25 cellular contexts compared by ENCODE assay signal in genomic region chr14:79791055-79791732, GRCh38.
"Had no signal": no experiment of that assay in that cellular context is flagged by ENCODE, and none has a peak within 500 bp of the region (broad histone marks: within the 10 kb centered on the region; RNA-seq: fewer than 3 reads in every experiment).

No MANE protein-coding gene starts in this region.

- ATAC-seq: activated CD8-positive, alpha-beta memory T cell treated with anti-CD3 and anti-CD28 coated beads, Interleukin-2, amount 10 ng/mL, durations not matched to agents 7 days and 5 days; PC-3; T-cell had no signal

- DNase-seq: activated CD4-positive, alpha-beta T cell treated with anti-CD3 and anti-CD28 coated beads, Interleukin-2, amount 10 ng/mL, durations not matched to agents 24 days and 14 days; activated CD4-positive, alpha-beta T cell treated with anti-CD3 and anti-CD28 coated beads, Interleukin-2, amount 50 U/mL, for 48 hours; activated CD4-positive, CD25-positive, alpha-beta regulatory T cell treated with anti-CD3 and anti-CD28 coated beads, Interleukin-2, amount 50 U/mL, for 72 hours; activated CD8-positive, alpha-beta memory T cell treated with anti-CD3 and anti-CD28 coated beads, Interleukin-2, amount 10 ng/mL, durations not matched to agents 7 days and 5 days; activated effector memory CD4-positive, alpha-beta T cell treated with Interleukin-2 at 50 U/mL for 16 hours; activated naive CD4-positive, alpha-beta T cell; activated T-cell treated with anti-CD3 and anti-CD28 coated beads, Interleukin-2, amount 50 U/mL, for 24 hours; aorta; caudate nucleus; MM.1S; NCI-H1105 treated with DMSO at 0.1 percent for 48 hours; NCI-H1436 treated with DMSO at 0.1 percent for 48 hours; NCI-H187; NCI-H2081; NCI-H2171 treated with DMSO at 0.1 percent for 48 hours; NCI-H226; NCI-H526; NCI-H82; PC-3; SHP77 treated with DMSO at 0.1 percent for 48 hours; T-cell; T-helper 2 cell had no signal

- H3K27me3 Mint-ChIP-seq: activated CD4-positive, alpha-beta T cell treated with anti-CD3 and anti-CD28 coated beads, Interleukin-2, amount 10 ng/mL, durations not matched to agents 24 days and 14 days; activated CD8-positive, alpha-beta memory T cell treated with anti-CD3 and anti-CD28 coated beads, Interleukin-2, amount 10 ng/mL, durations not matched to agents 7 days and 5 days; activated naive CD4-positive, alpha-beta T cell treated with anti-CD3 and anti-CD28 coated beads, Interleukin-2, amount 50 U/mL, for 24 hours; activated T-cell treated with anti-CD3 and anti-CD28 coated beads, Interleukin-2, amount 50 U/mL, for 24 hours; T-cell had no signal

- H3K4me1 Mint-ChIP-seq: activated CD4-positive, alpha-beta T cell treated with anti-CD3 and anti-CD28 coated beads, Interleukin-2, amount 10 ng/mL, durations not matched to agents 24 days and 14 days; activated CD8-positive, alpha-beta memory T cell treated with anti-CD3 and anti-CD28 coated beads, Interleukin-2, amount 10 ng/mL, durations not matched to agents 7 days and 5 days; activated naive CD4-positive, alpha-beta T cell treated with anti-CD3 and anti-CD28 coated beads, Interleukin-2, amount 50 U/mL, for 24 hours; T-cell had no signal

- H3K27ac ChIP-seq: breast epithelium had no signal

- H3K27me3 ChIP-seq: breast epithelium had no signal

- H3K4me1 ChIP-seq: breast epithelium had no signal

- H3K4me3 ChIP-seq: breast epithelium had no signal

- H3K36me3 Mint-ChIP-seq: activated CD8-positive, alpha-beta memory T cell treated with anti-CD3 and anti-CD28 coated beads, Interleukin-2, amount 10 ng/mL, durations not matched to agents 7 days and 5 days; activated naive CD4-positive, alpha-beta T cell treated with anti-CD3 and anti-CD28 coated beads, Interleukin-2, amount 50 U/mL, for 24 hours; T-cell had no signal

- H3K27ac Mint-ChIP-seq: activated CD4-positive, alpha-beta T cell treated with anti-CD3 and anti-CD28 coated beads, Interleukin-2, amount 10 ng/mL, durations not matched to agents 24 days and 14 days; activated CD8-positive, alpha-beta memory T cell treated with anti-CD3 and anti-CD28 coated beads, Interleukin-2, amount 10 ng/mL, durations not matched to agents 7 days and 5 days; activated naive CD4-positive, alpha-beta T cell treated with anti-CD3 and anti-CD28 coated beads, Interleukin-2, amount 50 U/mL, for 24 hours; activated T-cell treated with anti-CD3 and anti-CD28 coated beads, Interleukin-2, amount 50 U/mL, for 24 hours; activated T-helper 1 cell treated with anti-CD3 and anti-CD28 coated beads, Interleukin-12 subunit alpha, Interleukin-12 subunit beta, Interleukin-2, Interleukin-4 antibody, amounts not matched to agents 30 ng/mL and 10 ng/mL and 1 ng/mL, durations not matched to agents 14 hours and 24 hours and 36 hours; T-cell had no signal

- H3K4me3 Mint-ChIP-seq: activated CD4-positive, alpha-beta T cell treated with anti-CD3 and anti-CD28 coated beads, Interleukin-2, amount 10 ng/mL, durations not matched to agents 24 days and 14 days; activated CD8-positive, alpha-beta memory T cell treated with anti-CD3 and anti-CD28 coated beads, Interleukin-2, amount 10 ng/mL, durations not matched to agents 7 days and 5 days; activated naive CD4-positive, alpha-beta T cell treated with anti-CD3 and anti-CD28 coated beads, Interleukin-2, amount 50 U/mL, for 24 hours; activated T-cell treated with anti-CD3 and anti-CD28 coated beads, Interleukin-2, amount 50 U/mL, for 24 hours; activated T-helper 1 cell treated with anti-CD3 and anti-CD28 coated beads, Interleukin-12 subunit alpha, Interleukin-12 subunit beta, Interleukin-2, Interleukin-4 antibody, amounts not matched to agents 30 ng/mL and 10 ng/mL and 1 ng/mL, durations not matched to agents 14 hours and 24 hours and 36 hours; T-cell had no signal

- H3K36me3 ChIP-seq: breast epithelium had no signal

- H3K9me3 ChIP-seq: breast epithelium had no signal
